Comparison of ENCODE assay signal across 8 cellular contexts in genomic region chr1:16960560-16961296, GRCh38. TPM values are rescaled to one million over a fixed set of nuclear protein-coding genes. Genes with fewer than 3 reads are reported as not detected.
DNase-seq lines count a peak whose midpoint lies in the region; ATAC-seq and TF ChIP-seq lines count a peak whose summit lies in the region.

No MANE protein-coding gene starts in this region.

- peaks cover 6 to 11% of the 10 kb centered on the region in 2 donors for H3K4me1 Mint-ChIP-seq in natural killer cell

- POLR2A ChIA-PET in GM10248 (lab: Yijun Ruan, JAX): no interaction called here

- H3K27ac Mint-ChIP-seq in natural killer cell: peak overlapping the region; percentile 58 to 70

- CTCF ChIA-PET in GM10248 (lab: Yijun Ruan, JAX): interaction anchor here (0.7 to 3.4 kb wide), 41 partner anchors 9 to 358 kb away, joined by 3 to 41 read pairs (median 4); partner anchors contain the start of gene MFAP2

- TF ChIP-seq CTCF in GM10248 (IDR thresholded peaks at IDR 0.05; ENCODE audit: control extremely low read depth, extremely low read depth, low read depth, missing control alignments): peak; percentile 84
- TF ChIP-seq CTCF in fibroblast of mammary gland (conservative IDR thresholded peaks at IDR 0.05; ENCODE audit: control insufficient read depth, insufficient read depth, low read depth, low read length): peak; percentile 55
- TF ChIP-seq CTCF in natural killer cell (IDR thresholded peaks at IDR 0.05): peak; percentile 65

- peak; percentile 79 for DNase-seq in GM10248 (ENCODE audit: extremely low spot score)
- peak; percentile 62 for DNase-seq in NOMO-1 treated with dmso at 0.1 percent for 144 hours (lab: John Stamatoyannopoulos, UW; ENCODE audit: unreplicated experiment)
- DNase-seq in activated T-cell treated with anti-CD3 and anti-CD28 coated beads, Interleukin-2, amount 50 U/mL, for 1 hour: peak; percentile 78
- peak; percentile 73 for DNase-seq in fibroblast of mammary gland (ENCODE audit: low read depth)
- DNase-seq in natural killer cell: peak; percentile 72
- DNase-seq in stimulated activated naive CD4-positive, alpha-beta T cell (lab: John Stamatoyannopoulos, UW): peak; percentile 35 to 69 (median 65)
- DNase-seq in SK-N-DZ (ENCODE audit: low spot score): no peak

- ATAC-seq in HG02943 (IDR thresholded peaks at IDR 0.05; ENCODE audit: low read depth, unreplicated experiment): peak; percentile 65
- peak; percentile 87 to 94 (median 94) for ATAC-seq in natural killer cell

- no peaks in the 10 kb centered on the region for H3K27me3 Mint-ChIP-seq in natural killer cell (ENCODE audit: low read depth in 2 of 2)

- H3K4me3 Mint-ChIP-seq in natural killer cell: peak overlapping the region; percentile 89

- H3K9me3 Mint-ChIP-seq in natural killer cell: no peaks in the 10 kb centered on the region

- intact Hi-C loops in natural killer cell (cut with micrococcal nuclease): no loop called here

- peak overlapping the region; percentile 38 for H3K4me3 ChIP-seq in fibroblast of mammary gland (ENCODE audit: control insufficient read depth, low read depth, low read length)

- no peaks in the 10 kb centered on the region for H3K36me3 Mint-ChIP-seq in natural killer cell

RNA-seq across cellular contexts. Expression of gene MFAP2, which starts 19.7 kb away (rescaled TPM):
- total RNA-seq in natural killer cell: under 1 TPM in 1 of 3 donors, not detected in 2; 0.15 TPM
- polyA plus RNA-seq in SK-N-DZ (2014; cell fraction: cytosol; rRNA removed): 29.0 and 36.0 TPM in 2 replicates
- 59.3 and 60.8 TPM in 2 replicates for polyA plus RNA-seq in SK-N-DZ (2014; cell fraction: nucleus; rRNA removed)

RNA-seq across cellular contexts. Expression of gene CROCC, which starts 39.0 kb away (rescaled TPM):
- total RNA-seq in natural killer cell: 10 to 100 TPM; 51.7 to 62.9 (median 59.1) TPM
- 10.2 and 14.2 TPM in 2 replicates for polyA plus RNA-seq in SK-N-DZ (2014; cell fraction: cytosol; rRNA removed)
- polyA plus RNA-seq in SK-N-DZ (2014; cell fraction: nucleus; rRNA removed): 85.4 and 91.9 TPM in 2 replicates

RNA-seq across cellular contexts. Expression of gene ATP13A2, which starts 51.0 kb away (rescaled TPM):
- total RNA-seq in natural killer cell: 10 to 100 TPM; 38.7 to 53.6 (median 42.8) TPM
- 17.9 and 22.6 TPM in 2 replicates for polyA plus RNA-seq in SK-N-DZ (2014; cell fraction: cytosol; rRNA removed)
- polyA plus RNA-seq in SK-N-DZ (2014; cell fraction: nucleus; rRNA removed): 18.5 and 23.5 TPM in 2 replicates
